ENCODE assay signal across 8 cellular contexts in genomic region chr3:187139895-187140253, GRCh38. TPM values are rescaled to one million over a fixed set of nuclear protein-coding genes. Genes with fewer than 3 reads are reported as not detected.
DNase-seq lines count a peak whose midpoint lies in the region; ATAC-seq and TF ChIP-seq lines count a peak whose summit lies in the region.

No MANE protein-coding gene starts in this region.

- ATAC-seq in naive B cell (ENCODE audit: low read depth in 2 of 2) = no peak
- ATAC-seq in GM18519 (IDR thresholded peaks at IDR 0.05; ENCODE audit: low FRiP score, unreplicated experiment) = no peak
- ATAC-seq in HG03139 (IDR thresholded peaks at IDR 0.05; ENCODE audit: unreplicated experiment) = no peak

- peak overlapping the region; percentile 95 for H3K4me2 ChIP-seq in mammary epithelial cell (ENCODE audit: insufficient read depth, low read depth, low read length)

- peaks cover 14% of the 10 kb centered on the region; the same call in 1 of the 2 replicates for H3K36me3 ChIP-seq in ACC112 (ENCODE audit: insufficient read depth, low read length)
- peaks cover 10% of the 10 kb centered on the region; the same call in 1 of the 2 replicates for H3K36me3 ChIP-seq in HUES64 (ENCODE audit: insufficient read depth, low read length)
- H3K36me3 ChIP-seq in mammary epithelial cell (ENCODE audit: insufficient read depth, low read length) = no peaks in the 10 kb centered on the region

- no peaks in the 10 kb centered on the region for H3K27me3 Mint-ChIP-seq in naive B cell

- H3K27me3 ChIP-seq in ACC112 (ENCODE audit: insufficient read depth, low read length) (peaks cover 21% of the 10 kb centered on the region; the same call in 1 of the 2 replicates), HUES64 (ENCODE audit: insufficient read depth, low read length) (no peaks in the 10 kb centered on the region), mammary epithelial cell (ENCODE audit: insufficient read depth, low read length) (no peaks in the 10 kb centered on the region)

- BruUV-seq in mammary epithelial cell (replicated peaks; lab: Mats Ljungman, UMichigan) = no TSS peak

- H3K9me3 ChIP-seq in HUES64 (ENCODE audit: insufficient read depth, low read depth, low read length) (peaks cover 7% of the 10 kb centered on the region), mammary epithelial cell (replicated peaks; ENCODE audit: insufficient read depth, low read length) (no peaks in the 10 kb centered on the region)

- peaks cover 11% of the 10 kb centered on the region for H3K79me2 ChIP-seq in ACC112 (ENCODE audit: control insufficient read depth, insufficient read depth, low read length, unreplicated experiment)
- H3K79me2 ChIP-seq in mammary epithelial cell (ENCODE audit: insufficient read depth, low read length) = no peaks in the 10 kb centered on the region

- in situ Hi-C loops in mammary epithelial cell (cut with MboI; ENCODE audit: low sequenced_read_pairs in 2 of 2) = no loop called here

- H3K4me3 ChIP-seq in ACC112 (ENCODE audit: low read depth, low read length) (peak overlapping the region; percentile 93), HUES64 (ENCODE audit: low read length) (peak overlapping the region; percentile 61; the same call in 1 of the 2 replicates), mammary epithelial cell (replicated peaks in 1 of 3; ENCODE audit: insufficient read depth in 1 of 3, low read depth in 2 of 3, low read length in 3 of 3) (peak overlapping the region; percentile 56 to 70 (median 58))

- H2AFZ ChIP-seq in ACC112 (ENCODE audit: low read length, unreplicated experiment) (peak overlapping the region; percentile 76), mammary epithelial cell (ENCODE audit: low read depth, low read length) (peak overlapping the region; percentile 99)

- H3K4me1 Mint-ChIP-seq in naive B cell = peaks cover 14 to 24% (median 23%) of the 10 kb centered on the region in 3 donors

- CTCF ChIA-PET in mammary epithelial cell (lab: Charles Lee; ENCODE audit: low non-redundant PET) = interaction anchor here (0.5 to 1.3 kb wide), 8 partner anchors 11 to 923 kb away, joined by 3 to 5 read pairs (median 4); no protein-coding TSS in a partner anchor

- peaks cover 14 to 41% (median 28%) of the 10 kb centered on the region in 7 donors for H3K9me3 Mint-ChIP-seq in naive B cell

- dilution Hi-C loops in mammary epithelial cell (cut with HindIII; ENCODE audit: low sequenced_read_pairs) = no loop called here

- H3K4me1 ChIP-seq in ACC112 (ENCODE audit: control insufficient read depth, insufficient read depth, low read length, unreplicated experiment) (no peaks in the 10 kb centered on the region), HUES64 (ENCODE audit: insufficient read depth, low read length) (no peaks in the 10 kb centered on the region), mammary epithelial cell (ENCODE audit: insufficient read depth, low read length) (peaks cover 11% of the 10 kb centered on the region)

- H3K27ac Mint-ChIP-seq in naive B cell = peak overlapping the region in 5 of 6 donors; percentile 88 to 95 (median 93)

- H3K9ac ChIP-seq in HUES64 (ENCODE audit: low read depth, low read length) (no peak overlapping the region), mammary epithelial cell (ENCODE audit: insufficient read depth, low read length) (peak overlapping the region; percentile 73)

- DNase-seq in mammary epithelial cell = no peak
- DNase-seq in naive B cell = no peak
- no peak for DNase-seq in A172 (ENCODE audit: low spot score)
- no peak for DNase-seq in posterior vena cava (ENCODE audit: low spot score)

- H3K36me3 Mint-ChIP-seq in naive B cell = peaks cover 13 to 25% of the 10 kb centered on the region in 2 donors

- no peaks in the 10 kb centered on the region for H4K20me1 ChIP-seq in mammary epithelial cell (ENCODE audit: insufficient read depth, low read length)

- peak overlapping the region; percentile 84 to 90 (median 88) for H3K4me3 Mint-ChIP-seq in naive B cell

- WGBS in HUES64 = 96% methylated on average over 3 of the region's 3 CpGs
- WGBS in mammary epithelial cell (ENCODE audit: low coverage, missing lambda C conversion rate) = 2% methylated on average over 3 of the region's 3 CpGs

- no peak for TF ChIP-seq CTCF in mammary epithelial cell (conservative IDR thresholded peaks at IDR 0.05 in 1 of 2, IDR thresholded peaks at IDR 0.05 in 1 of 2; ENCODE audit: extremely low read depth in 1 of 2, insufficient read depth in 1 of 2, low read depth in 1 of 2, low read length in 2 of 2)

- no peak overlapping the region for H3K27ac ChIP-seq in ACC112 (ENCODE audit: low read depth, low read length)
- no peak overlapping the region for H3K27ac ChIP-seq in HUES64 (ENCODE audit: low read depth, low read length)
- H3K27ac ChIP-seq in mammary epithelial cell (ENCODE audit: insufficient read depth, low read depth, low read length) = no peak overlapping the region

- intact Hi-C loops in mammary epithelial cell (cut with micrococcal nuclease) = no loop called here
- intact Hi-C loops in posterior vena cava (cut with DNase I) = no loop called here

RNA-seq across cellular contexts. Expression of gene RPL39L, which starts 0.6 kb away (rescaled TPM):
- polyA plus RNA-seq in HUES64 (2013, experiment 1 of 2) = 38.1 TPM
- polyA plus RNA-seq in HUES64 (2013, experiment 2 of 2) = 41.1 TPM
- total RNA-seq in mammary epithelial cell (10 to 100 TPM in 1 of 2 donors, 1 to 10 TPM in 1; 7.7 to 21.6 TPM), posterior vena cava (1 to 10 TPM; 5.8 to 9.4 TPM)
- polyA plus RNA-seq in mammary epithelial cell (19.4 TPM), naive B cell (ENCODE audit: low read depth in 6 of 6) (10 to 100 TPM in 5 of 6 donors, 1 to 10 TPM in 1; 3.3 to 12.6 (median 10.6) TPM)
- polyA minus RNA-seq in mammary epithelial cell = 18.0 TPM
- 154 and 237 TPM in 2 replicates for total RNA-seq in A172 (2014; rRNA removed; shearing (Covaris generic))

RNA-seq across cellular contexts. Expression of gene RTP1, which starts 57.4 kb away (rescaled TPM):
- 3.5 TPM for polyA plus RNA-seq in HUES64 (2013, experiment 1 of 2)
- polyA plus RNA-seq in HUES64 (2013, experiment 2 of 2) = 2.3 TPM
- total RNA-seq in mammary epithelial cell (not detected), posterior vena cava (not detected)
- polyA plus RNA-seq in mammary epithelial cell (not detected), naive B cell (ENCODE audit: low read depth in 6 of 6) (not detected)
- polyA minus RNA-seq in mammary epithelial cell = not detected
- total RNA-seq in A172 (2014; rRNA removed; shearing (Covaris generic)) = not detected in 2 replicates
